In genomic region chr5:2031581-2031980, GRCh38 we compare ENCODE assay signal across 9 cellular contexts.
"Had no signal": no experiment of that assay in that cellular context is flagged by ENCODE, and none has a peak within 500 bp of the region (broad histone marks: within the 10 kb centered on the region; RNA-seq: fewer than 3 reads in every experiment).

No MANE protein-coding gene starts in this region.

- H3K27ac Mint-ChIP-seq: H9, IgD-negative memory B cell had no signal

- H3K4me3 Mint-ChIP-seq: H9, IgD-negative memory B cell had no signal

- H3K27ac ChIP-seq: HL-60, KMS-11 had no signal

- H3K36me3 Mint-ChIP-seq: IgD-negative memory B cell had no signal

- DNase-seq: GOT3, H9, HCEC 1CT, KBM-7 had no signal

- H3K9ac ChIP-seq: KMS-11 had no signal

- H3K4me1 Mint-ChIP-seq: IgD-negative memory B cell had no signal

- H3K4me2 ChIP-seq: KMS-11 had no signal

- ATAC-seq: HepG2 had no signal

- FAIRE-seq: H54, HepG2 had no signal
